Comparison of ENCODE assay signal across 9 cellular contexts in the genomic region with DNA sequence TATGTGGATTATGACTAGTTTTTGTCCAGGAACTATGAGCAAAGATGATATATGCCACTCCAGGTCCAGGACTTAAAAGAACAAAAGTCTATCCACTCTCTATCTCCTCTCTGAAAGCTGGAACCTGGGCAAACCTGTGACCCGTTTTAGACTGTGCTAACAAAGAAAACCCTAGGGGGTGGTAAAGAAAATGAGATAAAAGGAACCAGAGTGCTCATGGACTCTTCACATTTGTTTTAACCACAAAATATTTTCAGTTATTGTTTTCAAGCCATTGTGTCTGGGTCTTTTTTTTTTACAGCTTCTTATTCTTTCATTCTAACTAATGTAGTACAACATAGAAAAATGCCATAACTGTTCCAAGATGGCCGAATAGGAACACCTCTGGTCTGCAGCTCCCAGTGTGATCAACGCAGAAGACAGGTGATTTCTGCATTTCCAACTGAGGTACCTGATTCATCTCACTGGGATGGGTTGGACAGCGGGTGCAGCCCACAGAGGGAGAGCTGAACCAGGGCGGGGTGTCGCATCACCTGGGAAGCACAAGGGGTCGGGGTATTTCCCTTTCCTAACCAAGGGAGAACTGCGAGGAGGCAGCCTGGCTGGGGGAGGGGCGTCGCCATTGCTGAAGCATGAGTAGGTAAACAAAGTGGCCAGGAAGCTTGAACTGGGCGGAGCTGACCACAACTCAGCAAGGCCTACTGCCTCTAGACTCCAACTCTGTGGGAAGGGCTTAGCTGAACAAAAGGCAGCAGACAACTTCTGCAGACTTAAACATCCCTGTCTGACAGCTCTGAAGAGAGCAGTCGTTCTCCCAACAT. TPM values are rescaled to one million over a fixed set of nuclear protein-coding genes. Genes with fewer than 3 reads are reported as not detected.
DNase-seq lines count a peak whose midpoint lies in the region; ATAC-seq and TF ChIP-seq lines count a peak whose summit lies in the region.
"Had no signal": no experiment of that assay in that cellular context is flagged by ENCODE, and none has a peak within 500 bp of the region (broad histone marks: within the 10 kb centered on the region; RNA-seq: fewer than 3 reads in every experiment).

No MANE protein-coding gene starts in this region.

- H3K4me3 ChIP-seq in CD4-positive, alpha-beta memory T cell (ENCODE audit: low read length in 2 of 2) = no peak overlapping the region
- H3K4me3 ChIP-seq in SJCRH30 (no peak overlapping the region), iPS-18a (ENCODE audit: low read length) (peak overlapping the region; percentile 30), vagina (no peak overlapping the region)
- H3K4me3 ChIP-seq: esophagus squamous epithelium had no signal

- no peak for TF ChIP-seq CTCF in vagina (IDR thresholded peaks at IDR 0.05)

- peaks cover 0 to 7% (median 0%) of the 10 kb centered on the region in 8 donors for H3K9me3 Mint-ChIP-seq in CD4-positive, alpha-beta memory T cell

- no peaks in the 10 kb centered on the region for H3K36me3 ChIP-seq in CD4-positive, alpha-beta memory T cell (ENCODE audit: insufficient read depth, low read length)
- H3K36me3 ChIP-seq in SJCRH30 = no peaks in the 10 kb centered on the region
- H3K36me3 ChIP-seq in iPS-18a (ENCODE audit: control insufficient read depth, low read depth, low read length) = no peaks in the 10 kb centered on the region
- H3K36me3 ChIP-seq in vagina = no peaks in the 10 kb centered on the region
- H3K36me3 ChIP-seq: esophagus squamous epithelium had no signal

- POLR2A ChIA-PET in CD4-positive, alpha-beta memory T cell (lab: Charles Lee; ENCODE audit: partially characterized antibody) = no interaction called here

- ATAC-seq in GM21619 (IDR thresholded peaks at IDR 0.05; ENCODE audit: unreplicated experiment) (peak; percentile 62), HG03469 (IDR thresholded peaks at IDR 0.05; ENCODE audit: unreplicated experiment) (no peak), GM19023 (IDR thresholded peaks at IDR 0.05; ENCODE audit: unreplicated experiment) (no peak)

- peaks cover 18% of the 10 kb centered on the region for H3K4me1 ChIP-seq in CD4-positive, alpha-beta memory T cell (ENCODE audit: insufficient read depth, low read length)
- H3K4me1 ChIP-seq in SJCRH30 (no peaks in the 10 kb centered on the region), iPS-18a (ENCODE audit: control insufficient read depth, low read depth, low read length) (peaks cover 20% of the 10 kb centered on the region), vagina (peaks cover 5% of the 10 kb centered on the region)

- CTCF ChIA-PET in CD4-positive, alpha-beta memory T cell (lab: Charles Lee; ENCODE audit: partially characterized antibody) = interaction anchor here (1.7 kb wide), 1 partner anchor 11 kb away, joined by 3 read pairs; no protein-coding TSS in a partner anchor

- H3K27me3 Mint-ChIP-seq in CD4-positive, alpha-beta memory T cell = no peaks in the 10 kb centered on the region

- no peaks in the 10 kb centered on the region for H3K36me3 Mint-ChIP-seq in CD4-positive, alpha-beta memory T cell

- H3K9me3 ChIP-seq in CD4-positive, alpha-beta memory T cell (ENCODE audit: control insufficient read depth in 1 of 2, low read length in 2 of 2) = no peaks in the 10 kb centered on the region
- no peaks in the 10 kb centered on the region for H3K9me3 ChIP-seq in SJCRH30 (replicated peaks)
- no peaks in the 10 kb centered on the region for H3K9me3 ChIP-seq in iPS-18a (ENCODE audit: control insufficient read depth, low read depth, low read length)
- no peaks in the 10 kb centered on the region for H3K9me3 ChIP-seq in vagina
- H3K9me3 ChIP-seq: esophagus squamous epithelium had no signal

- peak overlapping the region; percentile 43 for H3K9ac ChIP-seq in iPS-18a (ENCODE audit: low read length)

- H3K27ac ChIP-seq in CD4-positive, alpha-beta memory T cell (ENCODE audit: low read depth, low read length) = no peak overlapping the region
- H3K27ac ChIP-seq in SJCRH30 = no peak overlapping the region
- H3K27ac ChIP-seq in iPS-18a (ENCODE audit: low read length) = peak overlapping the region; percentile 19
- no peak overlapping the region for H3K27ac ChIP-seq in vagina
- H3K27ac ChIP-seq: esophagus squamous epithelium had no signal

- no peaks in the 10 kb centered on the region for H3K27me3 ChIP-seq in CD4-positive, alpha-beta memory T cell (ENCODE audit: insufficient read depth, low read length)
- H3K27me3 ChIP-seq in SJCRH30 = no peaks in the 10 kb centered on the region
- H3K27me3 ChIP-seq in iPS-18a (ENCODE audit: control insufficient read depth, insufficient read depth, low read length) = no peaks in the 10 kb centered on the region
- no peaks in the 10 kb centered on the region for H3K27me3 ChIP-seq in vagina
- H3K27me3 ChIP-seq: esophagus squamous epithelium had no signal

- H3K4me1 Mint-ChIP-seq in CD4-positive, alpha-beta memory T cell = peaks cover 25 to 55% (median 40%) of the 10 kb centered on the region in 4 donors

- H3K27ac Mint-ChIP-seq in CD4-positive, alpha-beta memory T cell = peak overlapping the region in 4 of 7 donors; percentile 8 to 54 (median 35)

- intact Hi-C loops in CD4-positive, alpha-beta memory T cell (cut with micrococcal nuclease) = no loop called here
- intact Hi-C loops in vagina (cut with DNase I) = no loop called here

- H3K4me3 Mint-ChIP-seq in CD4-positive, alpha-beta memory T cell = peak overlapping the region in 5 of 8 donors; percentile 20 to 42 (median 30)

- peak in 1 of 5 donors; percentile 18 for DNase-seq in CD4-positive, alpha-beta memory T cell
- peak; percentile 1 for DNase-seq in SJCRH30
- DNase-seq in vagina (ENCODE audit: extremely low spot score in 2 of 2) = no peak
- no peak for DNase-seq in putamen (ENCODE audit: low spot score)
- DNase-seq: esophagus squamous epithelium had no signal

- TF ChIP-seq POLR2A in vagina (IDR thresholded peaks at IDR 0.05) = no peak

RNA-seq across cellular contexts. Expression of a gene that starts 45.1 kb away (rescaled TPM):
- total RNA-seq in CD4-positive, alpha-beta memory T cell = 10 to 100 TPM; 20.3 to 22.3 TPM
- 1 to 10 TPM; 5.6 to 7.3 TPM for polyA plus RNA-seq in CD4-positive, alpha-beta memory T cell
- 15.4 and 15.6 TPM in 2 replicates for total RNA-seq in SJCRH30 (2014; rRNA removed; shearing (Covaris generic))
- 12.0 TPM for total RNA-seq in vagina

Comparison
In these comparisons a context has a peak if more than half of its experiments do, and no peak if none do; other contexts are left out.
1. DNase-seq: peak in SJCRH30 (2 of 2); none in vagina (0 of 2) and putamen (single experiment).